In the genomic region with DNA sequence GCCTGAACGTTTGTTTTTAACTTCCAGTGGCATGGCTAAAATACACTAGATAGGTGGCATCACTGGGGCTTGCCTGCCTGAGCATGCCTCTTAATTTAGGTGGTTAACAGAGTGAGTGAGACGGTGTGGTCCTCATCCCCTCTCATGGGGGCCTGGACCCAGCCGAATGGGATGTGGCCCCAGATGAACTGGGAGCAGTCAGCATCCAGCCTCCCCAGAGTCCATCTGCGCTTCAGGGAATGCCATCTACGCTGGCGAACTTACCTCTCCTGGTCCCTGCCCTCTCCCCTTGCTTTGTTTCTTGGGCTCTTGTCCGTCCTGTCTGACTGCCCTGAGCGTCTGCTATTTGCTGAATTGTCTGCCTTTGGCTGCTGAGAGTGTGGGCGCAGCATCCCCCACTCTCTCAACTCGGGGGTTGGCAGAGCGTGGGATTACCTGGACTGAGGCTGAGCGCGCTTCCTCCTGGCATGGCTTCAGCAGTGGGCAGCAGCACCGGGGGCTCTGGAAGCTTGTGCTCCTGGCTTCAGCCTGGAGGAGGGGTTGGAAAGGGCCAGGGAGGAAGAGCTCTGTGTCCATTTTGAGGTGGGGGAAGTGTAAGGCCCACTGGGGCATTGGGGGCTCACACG, we compare ENCODE assay signal across 10 cellular contexts. TPM values are rescaled to one million over a fixed set of nuclear protein-coding genes. Genes with fewer than 3 reads are reported as not detected.
DNase-seq lines count a peak whose midpoint lies in the region; ATAC-seq and TF ChIP-seq lines count a peak whose summit lies in the region.
"Had no signal": no experiment of that assay in that cellular context is flagged by ENCODE, and none has a peak within 500 bp of the region (broad histone marks: within the 10 kb centered on the region; RNA-seq: fewer than 3 reads in every experiment).

No MANE protein-coding gene starts in this region.

- peaks cover 0 to 4% (median 2%) of the 10 kb centered on the region in 3 donors for H3K27me3 Mint-ChIP-seq in CD14-positive monocyte (ENCODE audit: low read depth in 3 of 3)
- no peaks in the 10 kb centered on the region for H3K27me3 Mint-ChIP-seq in effector memory CD8-positive, alpha-beta T cell

- peak overlapping the region; percentile 87 to 95 for H3K4me3 Mint-ChIP-seq in CD14-positive monocyte
- peak overlapping the region; percentile 81 to 93 for H3K4me3 Mint-ChIP-seq in effector memory CD8-positive, alpha-beta T cell

- DNase-seq in CD14-positive monocyte (ENCODE audit: low spot score) (no peak), LNCaP clone FGC (ENCODE audit: low read depth) (no peak), osteoblast (ENCODE audit: insufficient read length, low spot score, missing footprints) (peak; percentile 66), coronary artery (ENCODE audit: low spot score) (no peak), T-helper 9 cell (no peak)
- DNase-seq in effector memory CD8-positive, alpha-beta T cell = no peak
- DNase-seq: activated naive CD4-positive, alpha-beta T cell had no signal

- no peak for ATAC-seq in effector memory CD8-positive, alpha-beta T cell (replicated peaks)
- no peak for ATAC-seq in HG02678 (IDR thresholded peaks at IDR 0.05; ENCODE audit: unreplicated experiment)
- no peak for ATAC-seq in HG02981 (IDR thresholded peaks at IDR 0.05; ENCODE audit: unreplicated experiment)

- H3K4me1 Mint-ChIP-seq in CD14-positive monocyte = peaks cover 74% of the 10 kb centered on the region
- H3K4me1 Mint-ChIP-seq in effector memory CD8-positive, alpha-beta T cell (ENCODE audit: low read depth in 2 of 2) = peaks cover 51% of the 10 kb centered on the region in 2 donors

- no peak overlapping the region for H3K27ac ChIP-seq in osteoblast (ENCODE audit: low read depth, low read length)
- no peak overlapping the region for H3K27ac ChIP-seq in coronary artery

- no peaks in the 10 kb centered on the region for H3K9me3 ChIP-seq in osteoblast (ENCODE audit: low read depth, low read length)

- H3K4me3 ChIP-seq in LNCaP clone FGC (ENCODE audit: low read depth, low read length) (peak overlapping the region; percentile 41), osteoblast (ENCODE audit: insufficient read depth, low read length) (no peak overlapping the region), coronary artery (no peak overlapping the region)

- peaks cover 0 to 3% (median 0%) of the 10 kb centered on the region in 7 donors for H3K9me3 Mint-ChIP-seq in CD14-positive monocyte
- no peaks in the 10 kb centered on the region for H3K9me3 Mint-ChIP-seq in effector memory CD8-positive, alpha-beta T cell

- H3K4me2 ChIP-seq in osteoblast (ENCODE audit: insufficient read depth, low read length) = no peak overlapping the region

- no peaks in the 10 kb centered on the region for H3K27me3 ChIP-seq in osteoblast (ENCODE audit: insufficient read depth, low read length)

- no peak overlapping the region for H2AFZ ChIP-seq in osteoblast (ENCODE audit: low read length)

- no peak for TF ChIP-seq CTCF in CD14-positive monocyte (IDR thresholded peaks at IDR 0.05)
- no peak for TF ChIP-seq CTCF in LNCaP clone FGC (IDR thresholded peaks at IDR 0.05; ENCODE audit: control insufficient read depth, extremely low read depth, insufficient read depth)
- no peak for TF ChIP-seq CTCF in osteoblast (IDR thresholded peaks at IDR 0.05; ENCODE audit: extremely low read depth, low read depth, low read length)
- no peak for TF ChIP-seq CTCF in coronary artery (IDR thresholded peaks at IDR 0.05)

- peaks cover 59% of the 10 kb centered on the region for H4K20me1 ChIP-seq in osteoblast (ENCODE audit: insufficient read depth, low read length)

- intact Hi-C loops in CD14-positive monocyte (cut with micrococcal nuclease) = no loop called here

- H3K36me3 Mint-ChIP-seq in CD14-positive monocyte = peaks cover 15 to 19% of the 10 kb centered on the region in 2 donors
- H3K36me3 Mint-ChIP-seq in effector memory CD8-positive, alpha-beta T cell (ENCODE audit: insufficient read depth) = peaks cover 27% of the 10 kb centered on the region

- no peaks in the 10 kb centered on the region for H3K36me3 ChIP-seq in osteoblast (ENCODE audit: insufficient read depth, low read length)

- peak overlapping the region; percentile 82 to 96 (median 93) for H3K27ac Mint-ChIP-seq in CD14-positive monocyte
- no peak overlapping the region for H3K27ac Mint-ChIP-seq in effector memory CD8-positive, alpha-beta T cell

- peaks cover 21% of the 10 kb centered on the region for H3K4me1 ChIP-seq in osteoblast (ENCODE audit: insufficient read depth, low read length)

- peaks cover 78% of the 10 kb centered on the region for H3K79me2 ChIP-seq in osteoblast (ENCODE audit: insufficient read depth, low read length)

RNA-seq across cellular contexts. Expression of a gene that starts 2.1 kb away (rescaled TPM):
- polyA plus RNA-seq in CD14-positive monocyte = 10 to 100 TPM; 10.0 to 10.9 TPM
- total RNA-seq in osteoblast = 11.2 and 13.3 TPM in 2 replicates

RNA-seq across cellular contexts. Expression of a gene that starts 22.2 kb away (rescaled TPM):
- polyA plus RNA-seq in CD14-positive monocyte = 10 to 100 TPM; 11.4 to 12.1 TPM
- total RNA-seq in osteoblast = 25.6 and 29.0 TPM in 2 replicates

RNA-seq across cellular contexts. Expression of a gene that starts 25.2 kb away (rescaled TPM):
- under 1 TPM; 0.29 to 0.57 TPM for polyA plus RNA-seq in CD14-positive monocyte
- 1.2 and 2.2 TPM in 2 replicates for total RNA-seq in osteoblast

RNA-seq across cellular contexts. Expression of a gene that starts 31.8 kb away (rescaled TPM):
- not detected for polyA plus RNA-seq in CD14-positive monocyte
- total RNA-seq in osteoblast = under 0.01 TPM in 1 of 2 replicates, not detected in the other
- total RNA-seq: endothelial cell of umbilical vein had no signal
- polyA plus RNA-seq: endothelial cell of umbilical vein had no signal

RNA-seq across cellular contexts. Expression of a gene that starts 38.8 kb away (rescaled TPM):
- not detected for polyA plus RNA-seq in CD14-positive monocyte
- under 0.01 and 0.36 TPM in 2 replicates for total RNA-seq in osteoblast

Comparison
In these comparisons a context has a peak if more than half of its experiments do, and no peak if none do; other contexts are left out.
1. H3K27ac Mint-ChIP-seq: peak in CD14-positive monocyte (7 of 7); none in effector memory CD8-positive, alpha-beta T cell (0 of 2).